In the genomic region with DNA sequence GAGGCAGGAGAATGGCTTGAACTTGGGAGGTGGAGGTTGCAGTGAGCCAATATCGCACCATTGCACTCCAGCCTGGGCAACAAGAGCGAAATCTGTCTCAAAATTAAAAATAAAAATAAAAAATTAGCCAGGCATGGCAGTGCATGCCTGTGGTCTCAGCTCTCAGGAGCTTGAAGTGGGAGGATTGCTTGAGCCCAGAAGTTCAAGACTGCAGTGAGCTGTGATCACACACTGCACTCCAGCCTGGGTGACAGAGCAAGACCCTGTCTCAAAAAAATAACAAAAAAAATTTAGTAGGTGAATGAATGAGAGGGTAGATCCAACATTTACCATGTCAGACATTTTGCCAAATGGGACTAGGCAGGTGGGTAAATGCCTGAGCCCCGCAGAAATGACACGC, we compare ENCODE assay signal across 7 cellular contexts. TPM values are rescaled to one million over a fixed set of nuclear protein-coding genes. Genes with fewer than 3 reads are reported as not detected.
DNase-seq lines count a peak whose midpoint lies in the region; ATAC-seq and TF ChIP-seq lines count a peak whose summit lies in the region.
"Not testable (repeated sequence)": the region's sequence is repeated elsewhere in the genome, so short reads cannot be mapped to it uniquely, and the experiment has no call there.

No MANE protein-coding gene starts in this region.

- not testable (repeated sequence) for H3K9me2 ChIP-seq in PC-3 (replicated peaks; ENCODE audit: low read length)

- not testable (repeated sequence) for DNase-seq in GM12864 (ENCODE audit: low read depth); PC-3; adrenal gland; dorsolateral prefrontal cortex; osteocyte (ENCODE audit: extremely low spot score, unreplicated experiment); stomach
- DNase-seq in kidney glomerular epithelial cell (lab: John Stamatoyannopoulos, UW): peak; percentile 12

- H3K4me1 Mint-ChIP-seq in osteocyte (ENCODE audit: unreplicated experiment): peaks cover 16% of the 10 kb centered on the region

- POLR2A ChIA-PET in PC-3 (lab: Charles Lee; ENCODE audit: unreplicated experiment): not testable (repeated sequence)

- not testable (repeated sequence) for H3K27me3 Mint-ChIP-seq in osteocyte (ENCODE audit: unreplicated experiment)

- CTCF ChIA-PET in PC-3 (lab: Charles Lee): not testable (repeated sequence)

- not testable (repeated sequence) for TF ChIP-seq CTCF in GM12864 (IDR thresholded peaks at IDR 0.05; ENCODE audit: low read depth, low read length, missing control alignments); PC-3 (conservative IDR thresholded peaks at IDR 0.05; ENCODE audit: low read depth, low read length); adrenal gland (IDR thresholded peaks at IDR 0.05); dorsolateral prefrontal cortex (IDR thresholded peaks at IDR 0.05 in 54 of 56, conservative IDR thresholded peaks at IDR 0.05 in 2 of 56; ENCODE audit: low read depth in 1 of 56, partially characterized antibody in 56 of 56); osteocyte (IDR thresholded peaks at IDR 0.05); stomach (IDR thresholded peaks at IDR 0.05)

- H3K36me3 ChIP-seq in PC-3 (ENCODE audit: low read depth, low read length): peaks cover 15% of the 10 kb centered on the region
- not testable (repeated sequence) for H3K36me3 ChIP-seq in adrenal gland (replicated peaks in 1 of 2)
- peaks cover 11 to 71% (median 58%) of the 10 kb centered on the region in 4 donors for H3K36me3 ChIP-seq in stomach

- peak overlapping the region; percentile 91 for H3K27ac ChIP-seq in PC-3 (ENCODE audit: low read length)
- peak overlapping the region in 3 of 5 donors; percentile 74 to 92 (median 85) for H3K27ac ChIP-seq in adrenal gland
- peak overlapping the region in 53 of 59 donors; percentile 26 to 92 (median 79) for H3K27ac ChIP-seq in dorsolateral prefrontal cortex
- H3K27ac ChIP-seq in stomach: peak overlapping the region; percentile 66 to 87 (median 84)

- intact Hi-C loops in PC-3 (cut with micrococcal nuclease); adrenal gland (cut with DNase I); dorsolateral prefrontal cortex (cut with DNase I); stomach (cut with DNase I; ENCODE audit: low total_unique reads): not testable (repeated sequence)

- peaks cover 49% of the 10 kb centered on the region for H3K79me2 ChIP-seq in PC-3 (ENCODE audit: low read length)

- 93 to 100% (median 97%) methylated on average over 4 of the region's 4 CpGs for WGBS in adrenal gland, 4 donors
- 92 to 100% (median 98%) methylated on average over 4 of the region's 4 CpGs for WGBS in stomach, 5 donors

- not testable (repeated sequence) for H3K27me3 ChIP-seq in PC-3 (ENCODE audit: low read length); adrenal gland; dorsolateral prefrontal cortex; stomach

- H3K27ac Mint-ChIP-seq in osteocyte (ENCODE audit: unreplicated experiment): peak overlapping the region; percentile 91

- H3K9me3 ChIP-seq in PC-3 (ENCODE audit: low read length); adrenal gland (replicated peaks in 1 of 3); stomach: not testable (repeated sequence)

- H3K4me1 ChIP-seq in PC-3 (ENCODE audit: insufficient read depth, low read length) (peaks cover 16% of the 10 kb centered on the region), adrenal gland (replicated peaks in 1 of 2) (peaks cover 8 to 44% of the 10 kb centered on the region in 2 donors), stomach (peaks cover 15 to 58% (median 27%) of the 10 kb centered on the region in 4 donors)

- H4K20me1 ChIP-seq in PC-3 (ENCODE audit: low read length): not testable (repeated sequence)

- H3K4me3 Mint-ChIP-seq in osteocyte (ENCODE audit: unreplicated experiment): not testable (repeated sequence)

- peak overlapping the region; percentile 57 for H3K9ac ChIP-seq in PC-3 (ENCODE audit: low read length)

- not testable (repeated sequence) for ATAC-seq in PC-3

- not testable (repeated sequence) for TF ChIP-seq POLR2A in adrenal gland (IDR thresholded peaks at IDR 0.05); stomach (IDR thresholded peaks at IDR 0.05)

- not testable (repeated sequence) for TF ChIP-seq EP300 in stomach (IDR thresholded peaks at IDR 0.05)

- peak overlapping the region; percentile 17; the same call in 1 of the 2 replicates for H3K4me3 ChIP-seq in GM12864 (ENCODE audit: low read depth, low read length)
- H3K4me3 ChIP-seq in PC-3 (ENCODE audit: low read length); adrenal gland; dorsolateral prefrontal cortex; stomach: not testable (repeated sequence)

- H2AFZ ChIP-seq in PC-3 (ENCODE audit: low read length): not testable (repeated sequence)

- peaks cover 17% of the 10 kb centered on the region for H3K36me3 Mint-ChIP-seq in osteocyte (ENCODE audit: unreplicated experiment)

- not testable (repeated sequence) for BruUV-seq in PC-3 (replicated peaks; lab: Mats Ljungman, UMichigan)

- not testable (repeated sequence) for H3K9me3 Mint-ChIP-seq in osteocyte (ENCODE audit: unreplicated experiment)

- H3F3A ChIP-seq in PC-3 (ENCODE audit: low read length, unreplicated experiment): not testable (repeated sequence)

- H3K4me2 ChIP-seq in PC-3 (ENCODE audit: low read length): peak overlapping the region; percentile 72; the same call in 1 of the 2 replicates

RNA-seq across cellular contexts. Expression of a gene that starts 31.4 kb away (rescaled TPM):
- total RNA-seq in PC-3 (2014; rRNA removed) (68.3 and 76.1 TPM in 2 replicates), adrenal gland (100 to 1,000 TPM in 1 of 8 donors, 10 to 100 TPM in 7; 55.8 to 183 (median 86.3) TPM), dorsolateral prefrontal cortex (100 to 1,000 TPM in 63 of 120 experiments, 10 to 100 TPM in 57; 49.9 to 250 (median 101) TPM), osteocyte (93.3 and 94.3 TPM in 2 replicates), stomach (100 to 1,000 TPM in 3 of 5 donors, 10 to 100 TPM in 2; 43.0 to 265 (median 156) TPM)
- polyA plus RNA-seq in adrenal gland (100 to 1,000 TPM in 1 of 3 donors, 10 to 100 TPM in 2; 29.9 to 236 (median 99.6) TPM), stomach (10 to 100 TPM; 30.2 to 35.6 (median 30.6) TPM)

RNA-seq across cellular contexts. Expression of a gene that starts 31.7 kb away (rescaled TPM):
- total RNA-seq in PC-3 (2014; rRNA removed): 19.1 and 21.3 TPM in 2 replicates
- 10 to 100 TPM in 3 of 8 donors, 1 to 10 TPM in 5; 3.9 to 10.9 (median 9.0) TPM for total RNA-seq in adrenal gland
- 10 to 100 TPM in 2 of 3 donors, 1 to 10 TPM in 1; 7.5 to 17.9 (median 17.5) TPM for polyA plus RNA-seq in adrenal gland
- 1 to 10 TPM; 1.9 to 8.7 (median 4.2) TPM for total RNA-seq in dorsolateral prefrontal cortex
- total RNA-seq in osteocyte: 9.2 and 11.6 TPM in 2 replicates
- 10 to 100 TPM in 1 of 5 donors, 1 to 10 TPM in 3, under 1 TPM in 1; 0.45 to 27.2 (median 8.3) TPM for total RNA-seq in stomach
- polyA plus RNA-seq in stomach: 10 to 100 TPM in 1 of 3 donors, 1 to 10 TPM in 2; 9.2 to 11.9 (median 9.4) TPM
